ENCODE assay signal across 8 cellular contexts in the genomic region with DNA sequence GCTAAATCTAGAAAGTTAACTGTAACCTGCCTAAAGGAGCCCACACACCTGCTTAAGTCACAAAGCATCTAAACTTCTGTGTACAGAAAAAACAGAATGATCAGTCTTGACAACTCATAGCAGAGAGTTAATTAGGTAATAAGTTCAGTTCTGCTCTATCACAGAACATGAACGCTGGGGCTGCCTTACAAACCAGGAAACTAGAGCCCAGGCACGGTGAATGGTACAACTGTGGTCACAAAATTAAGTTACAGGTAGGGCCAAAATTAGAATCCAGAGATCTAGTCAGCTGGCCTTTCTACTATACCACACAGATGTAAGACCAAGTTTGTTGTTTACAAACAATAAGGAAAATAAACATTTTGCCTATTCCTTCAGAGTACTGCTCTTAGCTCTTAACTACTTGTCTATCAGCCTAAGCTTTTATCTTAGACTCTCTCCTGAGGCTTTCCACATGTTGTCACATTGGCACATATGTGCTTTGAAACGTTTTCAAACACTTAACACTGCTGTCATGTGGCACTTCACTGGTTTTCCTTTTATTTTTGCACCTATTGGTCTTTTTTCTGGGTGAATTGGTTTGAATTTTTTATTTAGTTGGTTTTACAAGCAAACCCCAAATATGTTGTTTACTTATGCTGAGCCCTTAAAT.
"Had no signal": no experiment of that assay in that cellular context is flagged by ENCODE, and none has a peak within 500 bp of the region (broad histone marks: within the 10 kb centered on the region; RNA-seq: fewer than 3 reads in every experiment).

No MANE protein-coding gene starts in this region.

- H3K27ac ChIP-seq: GM23248 had no signal

- H3K4me1 ChIP-seq: HAP-1 had no signal

- H3K9me3 ChIP-seq: HAP-1 had no signal

- H3K9me3 Mint-ChIP-seq: HFFc6 had no signal

- H3K36me3 ChIP-seq: HAP-1 had no signal

- H3K27ac Mint-ChIP-seq: HFFc6 had no signal

- DNase-seq: GM23248, GOT3, H7, HFFc6, IMR-90 had no signal

- ATAC-seq: HCT116, K562 had no signal

- H3K9ac ChIP-seq: GM23248 had no signal

- H2AFZ ChIP-seq: GM23248 had no signal

- H3K4me3 Mint-ChIP-seq: HFFc6 had no signal

- H3K4me3 ChIP-seq: GM23248, HAP-1, K562 had no signal
